Comparison of ENCODE assay signal across 17 cellular contexts in the genomic region with DNA sequence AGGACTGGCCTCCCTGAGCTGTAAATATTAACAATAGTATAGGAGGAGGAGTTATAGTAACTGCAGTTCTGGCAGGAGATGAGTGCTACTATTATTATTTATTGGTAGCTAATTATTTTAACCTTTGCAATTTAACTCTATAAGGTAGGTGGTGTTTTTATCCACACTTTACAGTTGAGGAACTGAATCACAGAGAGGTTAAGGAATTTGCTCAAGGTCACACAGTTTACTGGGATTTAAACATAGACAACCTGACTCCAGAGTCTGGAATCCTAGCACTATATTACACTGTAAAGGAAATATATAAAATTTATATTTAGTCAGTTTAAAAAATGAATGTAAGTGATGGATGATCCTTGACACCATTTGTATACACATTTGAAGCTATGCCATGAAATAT. TPM values are rescaled to one million over a fixed set of nuclear protein-coding genes. Genes with fewer than 3 reads are reported as not detected.
DNase-seq lines count a peak whose midpoint lies in the region; ATAC-seq and TF ChIP-seq lines count a peak whose summit lies in the region.
"Had no signal": no experiment of that assay in that cellular context is flagged by ENCODE, and none has a peak within 500 bp of the region (broad histone marks: within the 10 kb centered on the region; RNA-seq: fewer than 3 reads in every experiment).

No MANE protein-coding gene starts in this region.

- no peak for DNase-seq in activated T-cell treated with anti-CD3 and anti-CD28 coated beads, Interleukin-2, amount 50 U/mL, for 24 hours
- DNase-seq in activated T-cell treated with anti-CD3 and anti-CD28 coated beads for 4 hours = no peak
- DNase-seq in Panc1 (ENCODE audit: low read depth, low spot score) = no peak
- DNase-seq in glutamatergic neuron = no peak
- no peak for DNase-seq in stimulated activated effector memory CD8-positive, alpha-beta T cell treated with anti-CD3 and anti-CD28 coated beads, Interleukin-12 subunit alpha, Interleukin-12 subunit beta, amount 100 ng/mL, for 72 hours (ENCODE audit: low spot score in 2 of 2)
- DNase-seq in T-helper 9 cell = no peak
- no peak for DNase-seq in cardiac septum (ENCODE audit: low spot score)
- DNase-seq in spleen = no peak
- DNase-seq: heart left ventricle; left colon; MG63; NCI-H2081 treated with DMSO at 0.1 percent for 48 hours; SHP77; stimulated activated CD4-positive, alpha-beta T cell treated with anti-CD3 and anti-CD28 coated beads, Interleukin-4, amount 100 ng/mL, for 1 hour had no signal

- no peaks in the 10 kb centered on the region for H3K9me3 Mint-ChIP-seq in activated T-cell treated with anti-CD3 and anti-CD28 coated beads, Interleukin-2, amount 50 U/mL, for 24 hours
- peaks cover 2% of the 10 kb centered on the region for H3K9me3 Mint-ChIP-seq in glutamatergic neuron (ENCODE audit: unreplicated experiment)
- no peaks in the 10 kb centered on the region for H3K9me3 Mint-ChIP-seq in stimulated activated effector memory CD8-positive, alpha-beta T cell treated with anti-CD3 and anti-CD28 coated beads, Interleukin-12 subunit alpha, Interleukin-12 subunit beta, amount 100 ng/mL, for 72 hours

- H3K4me3 ChIP-seq in Panc1 (ENCODE audit: low read depth in 2 of 2, low read length in 2 of 2) = no peak overlapping the region
- H3K4me3 ChIP-seq in spleen = no peak overlapping the region

- H3K27ac ChIP-seq in Panc1 (ENCODE audit: low read length) (peak overlapping the region; percentile 70; the same call in 1 of the 2 replicates), spleen (no peak overlapping the region)
- H3K27ac ChIP-seq: heart left ventricle had no signal

- H3K4me3 Mint-ChIP-seq in activated T-cell treated with anti-CD3 and anti-CD28 coated beads, Interleukin-2, amount 50 U/mL, for 24 hours = peak overlapping the region; percentile 27
- H3K4me3 Mint-ChIP-seq in glutamatergic neuron (ENCODE audit: unreplicated experiment) = peak overlapping the region; percentile 40
- peak overlapping the region; percentile 79 for H3K4me3 Mint-ChIP-seq in stimulated activated effector memory CD8-positive, alpha-beta T cell treated with anti-CD3 and anti-CD28 coated beads, Interleukin-12 subunit alpha, Interleukin-12 subunit beta, amount 100 ng/mL, for 72 hours

- TF ChIP-seq CTCF in Panc1 (IDR thresholded peaks at IDR 0.05) = no peak
- TF ChIP-seq CTCF in glutamatergic neuron (IDR thresholded peaks at IDR 0.05; ENCODE audit: partially characterized antibody, unreplicated experiment) = no peak
- no peak for TF ChIP-seq CTCF in spleen (IDR thresholded peaks at IDR 0.05 in 8 of 11, conservative IDR thresholded peaks at IDR 0.05 in 3 of 11)

- CTCF ChIA-PET in Panc1 (lab: Charles Lee) = no interaction called here

- no TSS peak for BruUV-seq in Panc1 (replicated peaks; lab: Mats Ljungman, UMichigan)

- H3K9me3 ChIP-seq in Panc1 (ENCODE audit: control insufficient read depth, insufficient read depth, low read depth, low read length) = no peaks in the 10 kb centered on the region
- H3K9me3 ChIP-seq in spleen = no peaks in the 10 kb centered on the region
- H3K9me3 ChIP-seq: heart left ventricle, MG63 had no signal

- TF ChIP-seq POLR2A in spleen (IDR thresholded peaks at IDR 0.05) = no peak

- no peak for ATAC-seq in Panc1
- ATAC-seq in stimulated activated effector memory CD8-positive, alpha-beta T cell treated with anti-CD3 and anti-CD28 coated beads, Interleukin-12 subunit alpha, Interleukin-12 subunit beta, amount 100 ng/mL, for 72 hours = no peak
- ATAC-seq: esophagus mucosa, heart left ventricle, left colon, sciatic nerve had no signal

- peaks cover 28% of the 10 kb centered on the region for H3K27me3 Mint-ChIP-seq in activated T-cell treated with anti-CD3 and anti-CD28 coated beads, Interleukin-2, amount 50 U/mL, for 24 hours
- H3K27me3 Mint-ChIP-seq in glutamatergic neuron (ENCODE audit: unreplicated experiment) = peaks cover 4% of the 10 kb centered on the region

- H3K4me1 ChIP-seq in Panc1 (ENCODE audit: control insufficient read depth, insufficient read depth, low read length) = peaks cover 5% of the 10 kb centered on the region; the same call in 1 of the 2 replicates
- H3K4me1 ChIP-seq in spleen = peaks cover 0 to 21% (median 16%) of the 10 kb centered on the region in 6 donors

- POLR2A ChIA-PET in Panc1 (lab: Charles Lee) = no interaction called here

- H3K36me3 ChIP-seq in Panc1 (ENCODE audit: control insufficient read depth, insufficient read depth, low read length) (no peaks in the 10 kb centered on the region; the same call in 1 of the 2 replicates), spleen (no peaks in the 10 kb centered on the region)
- H3K36me3 ChIP-seq: heart left ventricle, MG63 had no signal

- in situ Hi-C loops in Panc1 (cut with HindIII; ENCODE audit: low pct_unique_long_range_greater_than_20kb, low sequenced_read_pairs) = no loop called here

- no peak overlapping the region for H3K27ac Mint-ChIP-seq in activated T-cell treated with anti-CD3 and anti-CD28 coated beads, Interleukin-2, amount 50 U/mL, for 24 hours
- H3K27ac Mint-ChIP-seq in glutamatergic neuron (ENCODE audit: unreplicated experiment) = no peak overlapping the region
- no peak overlapping the region for H3K27ac Mint-ChIP-seq in stimulated activated effector memory CD8-positive, alpha-beta T cell treated with anti-CD3 and anti-CD28 coated beads, Interleukin-12 subunit alpha, Interleukin-12 subunit beta, amount 100 ng/mL, for 72 hours

- H3K36me3 Mint-ChIP-seq in activated T-cell treated with anti-CD3 and anti-CD28 coated beads, Interleukin-2, amount 50 U/mL, for 24 hours (ENCODE audit: low read depth) = no peaks in the 10 kb centered on the region
- no peaks in the 10 kb centered on the region for H3K36me3 Mint-ChIP-seq in glutamatergic neuron (ENCODE audit: unreplicated experiment)
- H3K36me3 Mint-ChIP-seq in stimulated activated effector memory CD8-positive, alpha-beta T cell treated with anti-CD3 and anti-CD28 coated beads, Interleukin-12 subunit alpha, Interleukin-12 subunit beta, amount 100 ng/mL, for 72 hours = peaks cover 6% of the 10 kb centered on the region

- peaks cover 7% of the 10 kb centered on the region; the same call in 1 of the 2 replicates for H3K27me3 ChIP-seq in Panc1 (ENCODE audit: control insufficient read depth, insufficient read depth, low read length)
- H3K27me3 ChIP-seq in spleen (replicated peaks in 1 of 7) = peaks cover 0 to 63% (median 10%) of the 10 kb centered on the region in 7 donors

- H3K4me1 Mint-ChIP-seq in activated T-cell treated with anti-CD3 and anti-CD28 coated beads, Interleukin-2, amount 50 U/mL, for 24 hours (ENCODE audit: low read depth) = peaks cover 16% of the 10 kb centered on the region
- no peaks in the 10 kb centered on the region for H3K4me1 Mint-ChIP-seq in glutamatergic neuron (ENCODE audit: low read depth, unreplicated experiment)
- peaks cover 6% of the 10 kb centered on the region for H3K4me1 Mint-ChIP-seq in stimulated activated effector memory CD8-positive, alpha-beta T cell treated with anti-CD3 and anti-CD28 coated beads, Interleukin-12 subunit alpha, Interleukin-12 subunit beta, amount 100 ng/mL, for 72 hours

- intact Hi-C loops in Panc1 (cut with micrococcal nuclease; ENCODE audit: unreplicated experiment) (no loop called here), cardiac septum (cut with DNase I) (no loop called here), spleen (cut with DNase I; ENCODE audit: low total_unique reads) (no loop called here)

RNA-seq across cellular contexts. Expression of gene ERICH2, which starts 2.1 kb away (rescaled TPM):
- 0.74 TPM for total RNA-seq in Panc1 (2021; ENCODE audit: unreplicated experiment)
- polyA plus RNA-seq in Panc1 (2012; ENCODE audit: insufficient read length) = 1.1 TPM
- 2.1 TPM for total RNA-seq in glutamatergic neuron (ENCODE audit: unreplicated experiment)
- total RNA-seq in cardiac septum = 1.7 TPM
- total RNA-seq in spleen = not detected
- under 1 TPM in 1 of 3 donors, not detected in 2; 0.14 TPM for polyA plus RNA-seq in spleen
- total RNA-seq: esophagus mucosa, left colon, urinary bladder had no signal

RNA-seq across cellular contexts. Expression of gene GAD1, which starts 44.4 kb away (rescaled TPM):
- total RNA-seq in Panc1 (2021; ENCODE audit: unreplicated experiment) = 12.5 TPM
- 10.1 TPM for polyA plus RNA-seq in Panc1 (2012; ENCODE audit: insufficient read length)
- 0.44 TPM for total RNA-seq in glutamatergic neuron (ENCODE audit: unreplicated experiment)
- total RNA-seq in cardiac septum = 0.46 TPM
- 1 to 10 TPM in 1 of 7 donors, under 1 TPM in 3, not detected in 3; 0.11 to 1.4 (median 0.45) TPM for total RNA-seq in spleen
- polyA plus RNA-seq in spleen = under 1 TPM; 0.08 to 0.16 (median 0.13) TPM

RNA-seq across cellular contexts. Expression of gene SP5, which starts 57.2 kb away (rescaled TPM):
- total RNA-seq in Panc1 (2021; ENCODE audit: unreplicated experiment) (0.64 TPM), glutamatergic neuron (ENCODE audit: unreplicated experiment) (1.8 TPM), cardiac septum (0.92 TPM), spleen (not detected)
- 0.62 TPM for polyA plus RNA-seq in Panc1 (2012; ENCODE audit: insufficient read length)
- polyA plus RNA-seq in spleen = under 1 TPM in 2 of 3 donors, not detected in 1; 0.06 to 0.20 TPM

Comparison
In these comparisons a context has a peak if more than half of its experiments do, and no peak if none do; other contexts are left out.
1. H3K4me3 Mint-ChIP-seq: peak in every context shown above with its lines; median percentile 79 in stimulated activated effector memory CD8-positive, alpha-beta T cell treated with anti-CD3 and anti-CD28 coated beads, Interleukin-12 subunit alpha, Interleukin-12 subunit beta, amount 100 ng/mL, for 72 hours; 40 in glutamatergic neuron; 27 in activated T-cell treated with anti-CD3 and anti-CD28 coated beads, Interleukin-2, amount 50 U/mL, for 24 hours.